7 cellular contexts compared by ENCODE assay signal in the genomic region with DNA sequence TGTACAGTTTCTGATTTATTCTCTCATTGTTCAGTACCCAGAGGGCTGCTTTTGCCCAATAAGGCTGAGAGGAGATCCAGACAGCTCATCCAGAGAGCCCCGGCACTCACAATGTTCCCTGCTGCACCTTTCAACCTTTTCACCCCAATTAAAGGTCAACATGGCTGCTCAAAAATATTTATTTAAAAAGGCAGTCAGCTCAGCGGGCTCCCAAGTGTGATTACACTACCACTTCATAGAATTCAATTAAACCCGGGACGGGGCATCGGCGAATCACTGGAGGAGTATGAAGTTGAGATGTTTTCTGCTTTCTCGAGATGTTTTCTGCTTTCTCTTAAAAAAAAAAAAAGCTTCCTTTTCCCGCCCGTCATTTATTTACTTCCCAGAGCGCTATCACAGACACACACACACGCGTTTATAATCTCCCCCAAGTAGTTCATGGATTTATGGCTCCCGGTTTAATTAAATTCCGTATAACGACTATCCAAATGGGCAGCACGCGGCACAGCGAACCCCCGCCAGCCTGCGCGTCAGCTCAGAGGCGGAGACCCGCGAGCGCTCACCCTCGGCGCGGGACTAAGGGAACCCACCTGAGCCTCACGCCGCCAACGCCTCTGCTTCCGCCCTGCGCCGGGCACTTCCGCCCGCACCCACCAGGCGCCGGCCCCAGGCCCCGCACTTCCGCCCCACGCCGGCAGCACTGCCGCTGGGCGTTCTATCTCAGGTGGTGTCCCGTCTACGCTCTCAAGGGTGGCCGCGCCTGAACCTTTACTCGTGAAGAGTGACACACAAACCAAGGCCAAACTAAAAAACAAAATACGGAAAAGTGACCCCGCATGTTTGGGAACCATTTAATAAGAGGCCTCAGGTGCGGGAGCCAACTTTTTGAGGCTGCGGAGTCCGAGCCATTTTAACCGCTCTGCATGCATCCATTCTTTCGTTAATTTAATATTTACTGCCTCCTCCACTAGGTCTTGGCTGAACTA. TPM values are rescaled to one million over a fixed set of nuclear protein-coding genes. Genes with fewer than 3 reads are reported as not detected.
DNase-seq lines count a peak whose midpoint lies in the region; ATAC-seq and TF ChIP-seq lines count a peak whose summit lies in the region.

TSS of gene C5orf63 (minus strand) at position 642 of the 986 bp plus-strand sequence. CDS start 14,507 bp downstream, outside the sequence.

- peak within 1 kb of the TSS; percentile 80 for H3K27ac Mint-ChIP-seq in endothelial cell (ENCODE audit: unreplicated experiment)
- H3K27ac Mint-ChIP-seq in natural killer cell = peak within 1 kb of the TSS; percentile 91 to 94
- peak within 1 kb of the TSS; percentile 95 to 98 for H3K27ac Mint-ChIP-seq in stimulated activated naive CD8-positive, alpha-beta T cell treated with anti-CD3 and anti-CD28 coated beads, Interleukin-15, amount 100 ng/mL, for 72 hours

- H3K36me3 Mint-ChIP-seq in endothelial cell (ENCODE audit: low read depth, unreplicated experiment) (no peaks in the 10 kb centered on the region), natural killer cell (no peaks in the 10 kb centered on the region)

- intact Hi-C loops in natural killer cell (cut with micrococcal nuclease) = loop anchor here (2.0 kb wide), 1 partner anchor 42 kb away; the partner anchor contains the start of gene MARCHF3

- DNase-seq in NCI-H524 treated with DMSO at 0.1 percent for 48 hours (lab: John Stamatoyannopoulos, UW) (peak; percentile 33), endothelial cell (ENCODE audit: low spot score) (peak; percentile 34), natural killer cell (peak; percentile 64)
- DNase-seq in activated CD8-positive, alpha-beta memory T cell treated with anti-CD3 and anti-CD28 coated beads for 48 hours (ENCODE audit: low read depth in 2 of 3, low spot score in 2 of 3) = peak; percentile 33 to 60 (median 40)
- peak; percentile 77 to 88 for DNase-seq in stimulated activated naive CD8-positive, alpha-beta T cell treated with anti-CD3 and anti-CD28 coated beads, Interleukin-15, amount 100 ng/mL, for 72 hours

- H3K27me3 Mint-ChIP-seq in endothelial cell (ENCODE audit: unreplicated experiment) (no peaks in the 10 kb centered on the region), natural killer cell (ENCODE audit: low read depth in 2 of 2) (no peaks in the 10 kb centered on the region)
- no peaks in the 10 kb centered on the region for H3K27me3 Mint-ChIP-seq in stimulated activated naive CD8-positive, alpha-beta T cell treated with anti-CD3 and anti-CD28 coated beads, Interleukin-15, amount 100 ng/mL, for 72 hours

- ATAC-seq in GM18861 (IDR thresholded peaks at IDR 0.05; ENCODE audit: unreplicated experiment) (peak; percentile 97), HG02885 (IDR thresholded peaks at IDR 0.05; ENCODE audit: poor library complexity, unreplicated experiment) (peak; percentile 99), natural killer cell (peak; percentile 93 to 98 (median 97))
- ATAC-seq in stimulated activated naive CD8-positive, alpha-beta T cell treated with anti-CD3 and anti-CD28 coated beads, Interleukin-15, amount 100 ng/mL, for 72 hours = peak; percentile 99

- TF ChIP-seq CTCF in endothelial cell (IDR thresholded peaks at IDR 0.05; ENCODE audit: unreplicated experiment) (no peak), natural killer cell (IDR thresholded peaks at IDR 0.05) (no peak)

- H3K4me3 Mint-ChIP-seq in endothelial cell (ENCODE audit: unreplicated experiment) (peak within 1 kb of the TSS; percentile 85), natural killer cell (peak within 1 kb of the TSS; percentile 98)
- H3K4me3 Mint-ChIP-seq in stimulated activated naive CD8-positive, alpha-beta T cell treated with anti-CD3 and anti-CD28 coated beads, Interleukin-15, amount 100 ng/mL, for 72 hours = peak within 1 kb of the TSS; percentile 84 to 95

- H3K4me1 Mint-ChIP-seq in endothelial cell (ENCODE audit: unreplicated experiment) (peaks cover 66% of the 10 kb centered on the region), natural killer cell (peaks cover 17 to 27% of the 10 kb centered on the region in 2 donors)
- H3K4me1 Mint-ChIP-seq in stimulated activated naive CD8-positive, alpha-beta T cell treated with anti-CD3 and anti-CD28 coated beads, Interleukin-15, amount 100 ng/mL, for 72 hours = peaks cover 16% of the 10 kb centered on the region

- H3K9me3 Mint-ChIP-seq in endothelial cell (ENCODE audit: unreplicated experiment) (no peaks in the 10 kb centered on the region), natural killer cell (no peaks in the 10 kb centered on the region)
- peaks cover 7 to 9% of the 10 kb centered on the region in 2 donors for H3K9me3 Mint-ChIP-seq in stimulated activated naive CD8-positive, alpha-beta T cell treated with anti-CD3 and anti-CD28 coated beads, Interleukin-15, amount 100 ng/mL, for 72 hours

RNA-seq across cellular contexts. Expression of gene C5orf63, which starts in this region (rescaled TPM):
- total RNA-seq in endothelial cell (ENCODE audit: unreplicated experiment) (2.0 TPM), natural killer cell (10 to 100 TPM; 10.4 to 18.8 (median 11.7) TPM)

Comparison
In these comparisons a context has a peak if more than half of its experiments do, and no peak if none do; other contexts are left out.
1. Peak in every context shown above with its lines: DNase-seq and ATAC-seq.